Comparison of ENCODE assay signal across 18 cellular contexts in the genomic region with DNA sequence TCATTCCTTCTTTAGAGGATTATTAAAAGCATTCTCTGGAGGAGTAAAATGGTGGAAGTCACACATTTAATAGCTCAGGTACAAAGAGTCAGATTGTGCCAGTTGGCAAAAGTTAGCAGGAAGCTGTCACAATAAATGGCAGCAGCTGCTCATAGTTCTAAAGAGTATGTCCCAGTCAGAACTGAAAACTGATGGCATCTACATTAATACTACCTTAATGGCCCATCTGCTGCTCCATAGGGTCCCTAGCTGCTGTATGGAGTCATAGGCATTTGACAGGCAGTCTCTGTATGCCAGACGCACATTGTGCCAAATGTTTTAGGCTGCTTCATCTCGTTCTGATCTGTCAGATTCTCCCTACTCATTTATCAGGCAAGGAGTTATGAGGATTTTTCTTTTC.
DNase-seq lines count a peak whose midpoint lies in the region; ATAC-seq lines count a peak whose summit lies in the region.
"Had no signal": no experiment of that assay in that cellular context is flagged by ENCODE, and none has a peak within 500 bp of the region (broad histone marks: within the 10 kb centered on the region; RNA-seq: fewer than 3 reads in every experiment).

No MANE protein-coding gene starts in this region.

- DNase-seq in NCI-H748 (lab: John Stamatoyannopoulos, UW; ENCODE audit: unreplicated experiment) (peak; percentile 27), NCI-H748 treated with DMSO at 0.1 percent for 48 hours (lab: John Stamatoyannopoulos, UW) (no peak), NCI-H1694 treated with DMSO at 0.1 percent for 48 hours (lab: John Stamatoyannopoulos, UW) (peak; percentile 95), NCI-H69 (lab: John Stamatoyannopoulos, UW) (peak; percentile 92), pons (ENCODE audit: low spot score) (peak; percentile 3), HCEC 1CT (no peak), cerebellum (ENCODE audit: low spot score) (no peak)
- DNase-seq: AML-193; Calu3; CD8-positive, alpha-beta memory T cell; DMS79; IMR-90; NCI-H1092 treated with DMSO at 0.1 percent for 48 hours; NCI-H510A treated with DMSO at 0.1 percent for 48 hours; Peyer's patch; T-helper 1 cell had no signal

- no peak for ATAC-seq in HG03378 (IDR thresholded peaks at IDR 0.05; ENCODE audit: unreplicated experiment)
- ATAC-seq: GM23338 had no signal

Comparison
In these comparisons a context has a peak if more than half of its experiments do, and no peak if none do; other contexts are left out.
1. DNase-seq: peak in NCI-H748 (single experiment), NCI-H1694 treated with DMSO at 0.1 percent for 48 hours (single experiment), NCI-H69 (single experiment) and pons (single experiment); none in NCI-H748 treated with DMSO at 0.1 percent for 48 hours (single experiment), HCEC 1CT (single experiment) and cerebellum (single experiment).